1 cellular context compared by ENCODE assay signal in genomic region chr2:171460537-171460936, GRCh38.
A peak's percentile ranks its signal among the peaks of the same experiment; 100 is the strongest.
TF ChIP-seq lines count a peak whose summit lies in the region.

No MANE protein-coding gene starts in this region.

TF ChIP-seq in HepG2, 621 proteins besides CTCF, POLR2A, EP300 and RAD21 (continued from another document and continues in another):
- TF ChIP-seq, protein P1, sequence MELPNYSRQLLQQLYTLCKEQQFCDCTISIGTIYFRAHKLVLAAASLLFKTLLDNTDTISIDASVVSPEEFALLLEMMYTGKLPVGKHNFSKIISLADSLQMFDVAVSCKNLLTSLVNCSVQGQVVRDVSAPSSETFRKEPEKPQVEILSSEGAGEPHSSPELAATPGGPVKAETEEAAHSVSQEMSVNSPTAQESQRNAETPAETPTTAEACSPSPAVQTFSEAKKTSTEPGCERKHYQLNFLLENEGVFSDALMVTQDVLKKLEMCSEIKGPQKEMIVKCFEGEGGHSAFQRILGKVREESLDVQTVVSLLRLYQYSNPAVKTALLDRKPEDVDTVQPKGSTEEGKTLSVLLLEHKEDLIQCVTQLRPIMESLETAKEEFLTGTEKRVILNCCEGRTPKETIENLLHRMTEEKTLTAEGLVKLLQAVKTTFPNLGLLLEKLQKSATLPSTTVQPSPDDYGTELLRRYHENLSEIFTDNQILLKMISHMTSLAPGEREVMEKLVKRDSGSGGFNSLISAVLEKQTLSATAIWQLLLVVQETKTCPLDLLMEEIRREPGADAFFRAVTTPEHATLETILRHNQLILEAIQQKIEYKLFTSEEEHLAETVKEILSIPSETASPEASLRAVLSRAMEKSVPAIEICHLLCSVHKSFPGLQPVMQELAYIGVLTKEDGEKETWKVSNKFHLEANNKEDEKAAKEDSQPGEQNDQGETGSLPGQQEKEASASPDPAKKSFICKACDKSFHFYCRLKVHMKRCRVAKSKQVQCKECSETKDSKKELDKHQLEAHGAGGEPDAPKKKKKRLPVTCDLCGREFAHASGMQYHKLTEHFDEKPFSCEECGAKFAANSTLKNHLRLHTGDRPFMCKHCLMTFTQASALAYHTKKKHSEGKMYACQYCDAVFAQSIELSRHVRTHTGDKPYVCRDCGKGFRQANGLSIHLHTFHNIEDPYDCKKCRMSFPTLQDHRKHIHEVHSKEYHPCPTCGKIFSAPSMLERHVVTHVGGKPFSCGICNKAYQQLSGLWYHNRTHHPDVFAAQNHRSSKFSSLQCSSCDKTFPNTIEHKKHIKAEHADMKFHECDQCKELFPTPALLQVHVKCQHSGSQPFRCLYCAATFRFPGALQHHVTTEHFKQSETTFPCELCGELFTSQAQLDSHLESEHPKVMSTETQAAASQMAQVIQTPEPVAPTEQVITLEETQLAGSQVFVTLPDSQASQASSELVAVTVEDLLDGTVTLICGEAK (IDR thresholded peaks at IDR 0.05), result no peak
- TF ChIP-seq, protein P1 (CRISPR knock-in tag; IDR thresholded peaks at IDR 0.05), result no peak
- TF ChIP-seq ZNF557 (CRISPR knock-in tag; IDR thresholded peaks at IDR 0.05) (no peak), YEATS2 (CRISPR knock-in tag; IDR thresholded peaks at IDR 0.05; ENCODE audit: borderline replicate concordance) (no peak), ZNF124 (CRISPR knock-in tag; IDR thresholded peaks at IDR 0.05) (no peak), ZNF678 (CRISPR knock-in tag; IDR thresholded peaks at IDR 0.05) (no peak), HHEX (CRISPR knock-in tag; IDR thresholded peaks at IDR 0.05) (no peak), RCOR2 (CRISPR knock-in tag; IDR thresholded peaks at IDR 0.05) (0 out of 2 replicates have a peak, but pooled peaks have one; percentile 48), ZBTB38 (CRISPR knock-in tag; IDR thresholded peaks at IDR 0.05) (no peak), ARNT2 (CRISPR knock-in tag; IDR thresholded peaks at IDR 0.05; ENCODE audit: low read depth) (no peak), TBP (CRISPR knock-in tag; IDR thresholded peaks at IDR 0.05) (no peak), ZKSCAN1 (IDR thresholded peaks at IDR 0.05; ENCODE audit: low read length) (no peak), ZNF430 (CRISPR knock-in tag; IDR thresholded peaks at IDR 0.05) (no peak), GATAD2A (CRISPR knock-in tag; IDR thresholded peaks at IDR 0.05) (0 out of 2 replicates have a peak, but pooled peaks have one; percentile 36), ZNF136 (CRISPR knock-in tag; IDR thresholded peaks at IDR 0.05; ENCODE audit: low read depth) (no peak), ZFAT (CRISPR knock-in tag; conservative IDR thresholded peaks at IDR 0.05) (no peak), ZNF7 (CRISPR knock-in tag; IDR thresholded peaks at IDR 0.05) (no peak), ZNF17 (CRISPR knock-in tag; IDR thresholded peaks at IDR 0.05) (no peak), SIN3B (IDR thresholded peaks at IDR 0.05; ENCODE audit: low read length) (no peak), SALL1 (CRISPR knock-in tag; IDR thresholded peaks at IDR 0.05) (peak; percentile 68), ZMYM4 (CRISPR knock-in tag; IDR thresholded peaks at IDR 0.05) (0 out of 2 replicates have a peak, but pooled peaks have one; percentile 41), ELK4 (CRISPR knock-in tag; IDR thresholded peaks at IDR 0.05; ENCODE audit: borderline replicate concordance) (no peak), CCDC6 (CRISPR knock-in tag; IDR thresholded peaks at IDR 0.05) (no peak), SRSF1 (optimal IDR thresholded peaks at IDR 0.05; ENCODE audit: low read depth, low read length) (no peak), DBP (CRISPR knock-in tag; IDR thresholded peaks at IDR 0.05; ENCODE audit: not compliant biosample characterization) (no peak), ZBTB7B (CRISPR knock-in tag; IDR thresholded peaks at IDR 0.05) (no peak), KDM6A (CRISPR knock-in tag; IDR thresholded peaks at IDR 0.05; ENCODE audit: low read depth) (no peak), GFI1 (CRISPR knock-in tag; IDR thresholded peaks at IDR 0.05; ENCODE audit: borderline replicate concordance) (no peak), KLF12 (CRISPR knock-in tag; IDR thresholded peaks at IDR 0.05; ENCODE audit: borderline replicate concordance) (no peak), RBAK (CRISPR knock-in tag; IDR thresholded peaks at IDR 0.05) (no peak), ARNT (IDR thresholded peaks at IDR 0.05) (no peak), ZNF30 (CRISPR knock-in tag; IDR thresholded peaks at IDR 0.05) (no peak), RARA (CRISPR knock-in tag; IDR thresholded peaks at IDR 0.05) (peak; percentile 55), ZSCAN9 (CRISPR knock-in tag; IDR thresholded peaks at IDR 0.05; ENCODE audit: borderline replicate concordance) (no peak), CCAR2 (optimal IDR thresholded peaks at IDR 0.05; ENCODE audit: low read depth, low read length) (no peak)
- TF ChIP-seq, protein P2, sequence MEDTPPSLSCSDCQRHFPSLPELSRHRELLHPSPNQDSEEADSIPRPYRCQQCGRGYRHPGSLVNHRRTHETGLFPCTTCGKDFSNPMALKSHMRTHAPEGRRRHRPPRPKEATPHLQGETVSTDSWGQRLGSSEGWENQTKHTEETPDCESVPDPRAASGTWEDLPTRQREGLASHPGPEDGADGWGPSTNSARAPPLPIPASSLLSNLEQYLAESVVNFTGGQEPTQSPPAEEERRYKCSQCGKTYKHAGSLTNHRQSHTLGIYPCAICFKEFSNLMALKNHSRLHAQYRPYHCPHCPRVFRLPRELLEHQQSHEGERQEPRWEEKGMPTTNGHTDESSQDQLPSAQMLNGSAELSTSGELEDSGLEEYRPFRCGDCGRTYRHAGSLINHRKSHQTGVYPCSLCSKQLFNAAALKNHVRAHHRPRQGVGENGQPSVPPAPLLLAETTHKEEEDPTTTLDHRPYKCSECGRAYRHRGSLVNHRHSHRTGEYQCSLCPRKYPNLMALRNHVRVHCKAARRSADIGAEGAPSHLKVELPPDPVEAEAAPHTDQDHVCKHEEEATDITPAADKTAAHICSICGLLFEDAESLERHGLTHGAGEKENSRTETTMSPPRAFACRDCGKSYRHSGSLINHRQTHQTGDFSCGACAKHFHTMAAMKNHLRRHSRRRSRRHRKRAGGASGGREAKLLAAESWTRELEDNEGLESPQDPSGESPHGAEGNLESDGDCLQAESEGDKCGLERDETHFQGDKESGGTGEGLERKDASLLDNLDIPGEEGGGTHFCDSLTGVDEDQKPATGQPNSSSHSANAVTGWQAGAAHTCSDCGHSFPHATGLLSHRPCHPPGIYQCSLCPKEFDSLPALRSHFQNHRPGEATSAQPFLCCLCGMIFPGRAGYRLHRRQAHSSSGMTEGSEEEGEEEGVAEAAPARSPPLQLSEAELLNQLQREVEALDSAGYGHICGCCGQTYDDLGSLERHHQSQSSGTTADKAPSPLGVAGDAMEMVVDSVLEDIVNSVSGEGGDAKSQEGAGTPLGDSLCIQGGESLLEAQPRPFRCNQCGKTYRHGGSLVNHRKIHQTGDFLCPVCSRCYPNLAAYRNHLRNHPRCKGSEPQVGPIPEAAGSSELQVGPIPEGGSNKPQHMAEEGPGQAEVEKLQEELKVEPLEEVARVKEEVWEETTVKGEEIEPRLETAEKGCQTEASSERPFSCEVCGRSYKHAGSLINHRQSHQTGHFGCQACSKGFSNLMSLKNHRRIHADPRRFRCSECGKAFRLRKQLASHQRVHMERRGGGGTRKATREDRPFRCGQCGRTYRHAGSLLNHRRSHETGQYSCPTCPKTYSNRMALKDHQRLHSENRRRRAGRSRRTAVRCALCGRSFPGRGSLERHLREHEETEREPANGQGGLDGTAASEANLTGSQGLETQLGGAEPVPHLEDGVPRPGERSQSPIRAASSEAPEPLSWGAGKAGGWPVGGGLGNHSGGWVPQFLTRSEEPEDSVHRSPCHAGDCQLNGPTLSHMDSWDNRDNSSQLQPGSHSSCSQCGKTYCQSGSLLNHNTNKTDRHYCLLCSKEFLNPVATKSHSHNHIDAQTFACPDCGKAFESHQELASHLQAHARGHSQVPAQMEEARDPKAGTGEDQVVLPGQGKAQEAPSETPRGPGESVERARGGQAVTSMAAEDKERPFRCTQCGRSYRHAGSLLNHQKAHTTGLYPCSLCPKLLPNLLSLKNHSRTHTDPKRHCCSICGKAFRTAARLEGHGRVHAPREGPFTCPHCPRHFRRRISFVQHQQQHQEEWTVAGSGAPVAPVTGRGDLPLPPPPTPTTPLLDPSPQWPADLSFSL (CRISPR knock-in tag; IDR thresholded peaks at IDR 0.05), result no peak
- TF ChIP-seq, protein P3, sequence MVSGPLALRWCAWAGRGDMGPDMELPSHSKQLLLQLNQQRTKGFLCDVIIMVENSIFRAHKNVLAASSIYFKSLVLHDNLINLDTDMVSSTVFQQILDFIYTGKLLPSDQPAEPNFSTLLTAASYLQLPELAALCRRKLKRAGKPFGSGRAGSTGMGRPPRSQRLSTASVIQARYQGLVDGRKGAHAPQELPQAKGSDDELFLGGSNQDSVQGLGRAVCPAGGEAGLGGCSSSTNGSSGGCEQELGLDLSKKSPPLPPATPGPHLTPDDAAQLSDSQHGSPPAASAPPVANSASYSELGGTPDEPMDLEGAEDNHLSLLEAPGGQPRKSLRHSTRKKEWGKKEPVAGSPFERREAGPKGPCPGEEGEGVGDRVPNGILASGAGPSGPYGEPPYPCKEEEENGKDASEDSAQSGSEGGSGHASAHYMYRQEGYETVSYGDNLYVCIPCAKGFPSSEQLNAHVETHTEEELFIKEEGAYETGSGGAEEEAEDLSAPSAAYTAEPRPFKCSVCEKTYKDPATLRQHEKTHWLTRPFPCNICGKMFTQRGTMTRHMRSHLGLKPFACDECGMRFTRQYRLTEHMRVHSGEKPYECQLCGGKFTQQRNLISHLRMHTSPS (CRISPR knock-in tag; IDR thresholded peaks at IDR 0.05; ENCODE audit: low read depth), result no peak
- TF ChIP-seq, protein P4, sequence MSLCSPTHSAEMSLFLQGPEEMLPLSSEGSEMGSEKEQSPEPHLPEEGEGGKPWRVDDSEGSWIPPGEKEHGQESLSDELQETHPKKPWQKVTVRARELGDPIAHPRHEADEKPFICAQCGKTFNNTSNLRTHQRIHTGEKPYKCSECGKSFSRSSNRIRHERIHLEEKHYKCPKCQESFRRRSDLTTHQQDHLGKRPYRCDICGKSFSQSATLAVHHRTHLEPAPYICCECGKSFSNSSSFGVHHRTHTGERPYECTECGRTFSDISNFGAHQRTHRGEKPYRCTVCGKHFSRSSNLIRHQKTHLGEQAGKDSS (CRISPR knock-in tag; IDR thresholded peaks at IDR 0.05; ENCODE audit: borderline replicate concordance, low read depth), result no peak
- TF ChIP-seq, protein P5, sequence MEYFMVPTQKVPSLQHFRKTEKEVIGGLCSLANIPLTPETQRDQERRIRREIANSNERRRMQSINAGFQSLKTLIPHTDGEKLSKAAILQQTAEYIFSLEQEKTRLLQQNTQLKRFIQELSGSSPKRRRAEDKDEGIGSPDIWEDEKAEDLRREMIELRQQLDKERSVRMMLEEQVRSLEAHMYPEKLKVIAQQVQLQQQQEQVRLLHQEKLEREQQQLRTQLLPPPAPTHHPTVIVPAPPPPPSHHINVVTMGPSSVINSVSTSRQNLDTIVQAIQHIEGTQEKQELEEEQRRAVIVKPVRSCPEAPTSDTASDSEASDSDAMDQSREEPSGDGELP (IDR thresholded peaks at IDR 0.05; ENCODE audit: borderline replicate concordance, low read depth), result peak; percentile 27; the same call in 1 of the 2 replicates
